Comparison of ENCODE assay signal across 1 cellular context in the genomic region with DNA sequence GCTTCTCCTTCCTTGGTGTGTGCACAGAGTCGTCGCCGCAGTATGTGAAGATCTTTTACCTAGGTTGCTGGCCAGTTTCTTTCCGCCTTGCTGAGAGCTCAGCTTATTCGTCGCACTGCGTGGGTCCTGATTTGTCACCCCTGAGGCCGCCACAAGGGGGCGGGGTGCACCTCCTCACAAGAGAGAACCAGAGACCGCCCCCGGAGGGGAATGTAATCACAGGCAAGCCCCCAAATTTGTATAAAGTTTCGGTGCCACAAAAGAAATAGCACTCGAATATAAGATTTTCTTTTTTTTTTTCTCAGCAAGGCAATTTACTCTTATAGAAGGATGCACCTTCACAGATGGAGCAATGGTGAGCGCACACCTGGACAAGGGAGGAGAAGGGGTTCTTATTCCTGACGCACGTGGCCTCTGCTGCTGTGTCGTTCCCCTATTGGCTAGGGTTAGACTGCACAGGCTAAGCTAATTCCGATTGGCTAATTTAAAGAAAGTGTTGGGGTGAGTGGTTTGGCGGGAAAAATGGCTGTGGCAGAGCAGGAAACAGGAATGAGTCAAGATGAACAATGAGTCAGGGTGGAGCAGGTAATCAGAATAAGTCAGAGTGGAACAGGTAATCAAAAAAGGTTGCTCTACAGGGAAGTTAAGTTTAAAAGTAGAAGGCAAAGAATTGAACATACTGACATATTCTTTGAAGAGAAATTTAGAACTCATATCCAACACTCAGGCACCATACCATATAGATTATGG.
A peak's percentile ranks its signal among the peaks of the same experiment; 100 is the strongest.
TF ChIP-seq lines count a peak whose summit lies in the region.

No MANE protein-coding gene starts in this region.

TF ChIP-seq in K562, 482 proteins besides CTCF, POLR2A, EP300 and RAD21:
- TF ChIP-seq CBX1 (IDR thresholded peaks at IDR 0.05; ENCODE audit: low read depth) = peak; percentile 98
- TF ChIP-seq CBX5 (IDR thresholded peaks at IDR 0.05; ENCODE audit: borderline replicate concordance, low read depth) = peak; percentile 88
- TF ChIP-seq CC2D1A (IDR thresholded peaks at IDR 0.05) = 0 out of 2 replicates have a peak, but pooled peaks have one; percentile 30
- peak in 1 of 2 experiments; percentile 96; a peak in 2 of 3 replicates for TF ChIP-seq CBX3 (IDR thresholded peaks at IDR 0.05; ENCODE audit: borderline replicate concordance in 1 of 2, low read length in 2 of 2)
- peak; percentile 46 to 64; a peak in 3 of 4 replicates for TF ChIP-seq TRIM24 (IDR thresholded peaks at IDR 0.05)
- TF ChIP-seq, protein P1, sequence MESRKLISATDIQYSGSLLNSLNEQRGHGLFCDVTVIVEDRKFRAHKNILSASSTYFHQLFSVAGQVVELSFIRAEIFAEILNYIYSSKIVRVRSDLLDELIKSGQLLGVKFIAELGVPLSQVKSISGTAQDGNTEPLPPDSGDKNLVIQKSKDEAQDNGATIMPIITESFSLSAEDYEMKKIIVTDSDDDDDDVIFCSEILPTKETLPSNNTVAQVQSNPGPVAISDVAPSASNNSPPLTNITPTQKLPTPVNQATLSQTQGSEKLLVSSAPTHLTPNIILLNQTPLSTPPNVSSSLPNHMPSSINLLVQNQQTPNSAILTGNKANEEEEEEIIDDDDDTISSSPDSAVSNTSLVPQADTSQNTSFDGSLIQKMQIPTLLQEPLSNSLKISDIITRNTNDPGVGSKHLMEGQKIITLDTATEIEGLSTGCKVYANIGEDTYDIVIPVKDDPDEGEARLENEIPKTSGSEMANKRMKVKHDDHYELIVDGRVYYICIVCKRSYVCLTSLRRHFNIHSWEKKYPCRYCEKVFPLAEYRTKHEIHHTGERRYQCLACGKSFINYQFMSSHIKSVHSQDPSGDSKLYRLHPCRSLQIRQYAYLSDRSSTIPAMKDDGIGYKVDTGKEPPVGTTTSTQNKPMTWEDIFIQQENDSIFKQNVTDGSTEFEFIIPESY (CRISPR knock-in tag; IDR thresholded peaks at IDR 0.05) = peak; percentile 36; the same call in 1 of the 2 replicates
- TF ChIP-seq TRIM28 (IDR thresholded peaks at IDR 0.05) = peak; percentile 91
- TF ChIP-seq BRCA1 (IDR thresholded peaks at IDR 0.05) = no peak
- TF ChIP-seq BRCA1 (CRISPR knock-in tag; IDR thresholded peaks at IDR 0.05) = no peak
- TF ChIP-seq XRCC3 (IDR thresholded peaks at IDR 0.05) = 0 out of 2 replicates have a peak, but pooled peaks have one; percentile 71
- TF ChIP-seq KDM4B (IDR thresholded peaks at IDR 0.05; ENCODE audit: borderline replicate concordance in 2 of 2, low read depth in 1 of 2) = no peak
- TF ChIP-seq, protein P2, sequence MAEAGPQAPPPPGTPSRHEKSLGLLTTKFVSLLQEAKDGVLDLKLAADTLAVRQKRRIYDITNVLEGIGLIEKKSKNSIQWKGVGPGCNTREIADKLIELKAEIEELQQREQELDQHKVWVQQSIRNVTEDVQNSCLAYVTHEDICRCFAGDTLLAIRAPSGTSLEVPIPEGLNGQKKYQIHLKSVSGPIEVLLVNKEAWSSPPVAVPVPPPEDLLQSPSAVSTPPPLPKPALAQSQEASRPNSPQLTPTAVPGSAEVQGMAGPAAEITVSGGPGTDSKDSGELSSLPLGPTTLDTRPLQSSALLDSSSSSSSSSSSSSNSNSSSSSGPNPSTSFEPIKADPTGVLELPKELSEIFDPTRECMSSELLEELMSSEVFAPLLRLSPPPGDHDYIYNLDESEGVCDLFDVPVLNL (CRISPR knock-in tag; IDR thresholded peaks at IDR 0.05; ENCODE audit: low read depth) = no peak
- TF ChIP-seq ZNF384 (IDR thresholded peaks at IDR 0.05; ENCODE audit: low read depth, low read length) = 0 out of 2 replicates have a peak, but pooled peaks have one; percentile 8
- TF ChIP-seq, protein P3, sequence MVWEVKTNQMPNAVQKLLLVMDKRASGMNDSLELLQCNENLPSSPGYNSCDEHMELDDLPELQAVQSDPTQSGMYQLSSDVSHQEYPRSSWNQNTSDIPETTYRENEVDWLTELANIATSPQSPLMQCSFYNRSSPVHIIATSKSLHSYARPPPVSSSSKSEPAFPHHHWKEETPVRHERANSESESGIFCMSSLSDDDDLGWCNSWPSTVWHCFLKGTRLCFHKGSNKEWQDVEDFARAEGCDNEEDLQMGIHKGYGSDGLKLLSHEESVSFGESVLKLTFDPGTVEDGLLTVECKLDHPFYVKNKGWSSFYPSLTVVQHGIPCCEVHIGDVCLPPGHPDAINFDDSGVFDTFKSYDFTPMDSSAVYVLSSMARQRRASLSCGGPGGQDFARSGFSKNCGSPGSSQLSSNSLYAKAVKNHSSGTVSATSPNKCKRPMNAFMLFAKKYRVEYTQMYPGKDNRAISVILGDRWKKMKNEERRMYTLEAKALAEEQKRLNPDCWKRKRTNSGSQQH (CRISPR knock-in tag; IDR thresholded peaks at IDR 0.05) = no peak
- TF ChIP-seq, protein P4, sequence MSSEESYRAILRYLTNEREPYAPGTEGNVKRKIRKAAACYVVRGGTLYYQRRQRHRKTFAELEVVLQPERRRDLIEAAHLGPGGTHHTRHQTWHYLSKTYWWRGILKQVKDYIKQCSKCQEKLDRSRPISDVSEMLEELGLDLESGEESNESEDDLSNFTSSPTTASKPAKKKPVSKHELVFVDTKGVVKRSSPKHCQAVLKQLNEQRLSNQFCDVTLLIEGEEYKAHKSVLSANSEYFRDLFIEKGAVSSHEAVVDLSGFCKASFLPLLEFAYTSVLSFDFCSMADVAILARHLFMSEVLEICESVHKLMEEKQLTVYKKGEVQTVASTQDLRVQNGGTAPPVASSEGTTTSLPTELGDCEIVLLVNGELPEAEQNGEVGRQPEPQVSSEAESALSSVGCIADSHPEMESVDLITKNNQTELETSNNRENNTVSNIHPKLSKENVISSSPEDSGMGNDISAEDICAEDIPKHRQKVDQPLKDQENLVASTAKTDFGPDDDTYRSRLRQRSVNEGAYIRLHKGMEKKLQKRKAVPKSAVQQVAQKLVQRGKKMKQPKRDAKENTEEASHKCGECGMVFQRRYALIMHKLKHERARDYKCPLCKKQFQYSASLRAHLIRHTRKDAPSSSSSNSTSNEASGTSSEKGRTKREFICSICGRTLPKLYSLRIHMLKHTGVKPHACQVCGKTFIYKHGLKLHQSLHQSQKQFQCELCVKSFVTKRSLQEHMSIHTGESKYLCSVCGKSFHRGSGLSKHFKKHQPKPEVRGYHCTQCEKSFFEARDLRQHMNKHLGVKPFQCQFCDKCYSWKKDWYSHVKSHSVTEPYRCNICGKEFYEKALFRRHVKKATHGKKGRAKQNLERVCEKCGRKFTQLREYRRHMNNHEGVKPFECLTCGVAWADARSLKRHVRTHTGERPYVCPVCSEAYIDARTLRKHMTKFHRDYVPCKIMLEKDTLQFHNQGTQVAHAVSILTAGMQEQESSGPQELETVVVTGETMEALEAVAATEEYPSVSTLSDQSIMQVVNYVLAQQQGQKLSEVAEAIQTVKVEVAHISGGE (CRISPR knock-in tag; IDR thresholded peaks at IDR 0.05) = peak in 1 of 3 experiments; percentile 43; a peak in 1 of 6 replicates
- TF ChIP-seq ZKSCAN8 (CRISPR knock-in tag; IDR thresholded peaks at IDR 0.05) = no peak
- TF ChIP-seq, protein P5, sequence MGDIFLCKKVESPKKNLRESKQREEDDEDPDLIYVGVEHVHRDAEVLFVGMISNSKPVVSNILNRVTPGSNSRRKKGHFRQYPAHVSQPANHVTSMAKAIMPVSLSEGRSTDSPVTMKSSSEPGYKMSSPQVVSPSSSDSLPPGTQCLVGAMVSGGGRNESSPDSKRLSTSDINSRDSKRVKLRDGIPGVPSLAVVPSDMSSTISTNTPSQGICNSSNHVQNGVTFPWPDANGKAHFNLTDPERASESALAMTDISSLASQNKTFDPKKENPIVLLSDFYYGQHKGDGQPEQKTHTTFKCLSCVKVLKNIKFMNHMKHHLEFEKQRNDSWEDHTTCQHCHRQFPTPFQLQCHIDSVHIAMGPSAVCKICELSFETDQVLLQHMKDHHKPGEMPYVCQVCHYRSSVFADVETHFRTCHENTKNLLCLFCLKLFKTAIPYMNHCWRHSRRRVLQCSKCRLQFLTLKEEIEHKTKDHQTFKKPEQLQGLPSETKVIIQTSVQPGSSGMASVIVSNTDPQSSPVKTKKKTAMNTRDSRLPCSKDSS (IDR thresholded peaks at IDR 0.05; ENCODE audit: low read depth, partially characterized antibody) = peak; percentile 98
- TF ChIP-seq, protein P6, sequence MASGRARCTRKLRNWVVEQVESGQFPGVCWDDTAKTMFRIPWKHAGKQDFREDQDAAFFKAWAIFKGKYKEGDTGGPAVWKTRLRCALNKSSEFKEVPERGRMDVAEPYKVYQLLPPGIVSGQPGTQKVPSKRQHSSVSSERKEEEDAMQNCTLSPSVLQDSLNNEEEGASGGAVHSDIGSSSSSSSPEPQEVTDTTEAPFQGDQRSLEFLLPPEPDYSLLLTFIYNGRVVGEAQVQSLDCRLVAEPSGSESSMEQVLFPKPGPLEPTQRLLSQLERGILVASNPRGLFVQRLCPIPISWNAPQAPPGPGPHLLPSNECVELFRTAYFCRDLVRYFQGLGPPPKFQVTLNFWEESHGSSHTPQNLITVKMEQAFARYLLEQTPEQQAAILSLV (tag; IDR thresholded peaks at IDR 0.05) = no peak
- TF ChIP-seq, protein P7, sequence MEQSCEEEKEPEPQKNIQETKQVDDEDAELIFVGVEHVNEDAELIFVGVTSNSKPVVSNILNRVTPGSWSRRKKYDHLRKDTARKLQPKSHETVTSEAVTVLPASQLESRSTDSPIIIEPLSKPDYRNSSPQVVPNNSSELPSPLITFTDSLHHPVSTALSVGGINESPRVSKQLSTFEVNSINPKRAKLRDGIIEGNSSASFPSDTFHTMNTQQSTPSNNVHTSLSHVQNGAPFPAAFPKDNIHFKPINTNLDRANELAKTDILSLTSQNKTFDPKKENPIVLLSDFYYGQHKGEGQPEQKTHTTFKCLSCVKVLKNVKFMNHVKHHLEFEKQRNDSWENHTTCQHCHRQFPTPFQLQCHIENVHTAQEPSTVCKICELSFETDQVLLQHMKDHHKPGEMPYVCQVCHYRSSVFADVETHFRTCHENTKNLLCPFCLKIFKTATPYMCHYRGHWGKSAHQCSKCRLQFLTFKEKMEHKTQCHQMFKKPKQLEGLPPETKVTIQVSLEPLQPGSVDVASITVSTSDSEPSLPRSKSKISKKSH (CRISPR knock-in tag; IDR thresholded peaks at IDR 0.05) = no peak
- TF ChIP-seq DPF2 (IDR thresholded peaks at IDR 0.05) = no peak
- 0 out of 2 replicates have a peak, but pooled peaks have one; percentile 10 for TF ChIP-seq EGR1 (conservative IDR thresholded peaks at IDR 0.05)
- TF ChIP-seq, protein P8, sequence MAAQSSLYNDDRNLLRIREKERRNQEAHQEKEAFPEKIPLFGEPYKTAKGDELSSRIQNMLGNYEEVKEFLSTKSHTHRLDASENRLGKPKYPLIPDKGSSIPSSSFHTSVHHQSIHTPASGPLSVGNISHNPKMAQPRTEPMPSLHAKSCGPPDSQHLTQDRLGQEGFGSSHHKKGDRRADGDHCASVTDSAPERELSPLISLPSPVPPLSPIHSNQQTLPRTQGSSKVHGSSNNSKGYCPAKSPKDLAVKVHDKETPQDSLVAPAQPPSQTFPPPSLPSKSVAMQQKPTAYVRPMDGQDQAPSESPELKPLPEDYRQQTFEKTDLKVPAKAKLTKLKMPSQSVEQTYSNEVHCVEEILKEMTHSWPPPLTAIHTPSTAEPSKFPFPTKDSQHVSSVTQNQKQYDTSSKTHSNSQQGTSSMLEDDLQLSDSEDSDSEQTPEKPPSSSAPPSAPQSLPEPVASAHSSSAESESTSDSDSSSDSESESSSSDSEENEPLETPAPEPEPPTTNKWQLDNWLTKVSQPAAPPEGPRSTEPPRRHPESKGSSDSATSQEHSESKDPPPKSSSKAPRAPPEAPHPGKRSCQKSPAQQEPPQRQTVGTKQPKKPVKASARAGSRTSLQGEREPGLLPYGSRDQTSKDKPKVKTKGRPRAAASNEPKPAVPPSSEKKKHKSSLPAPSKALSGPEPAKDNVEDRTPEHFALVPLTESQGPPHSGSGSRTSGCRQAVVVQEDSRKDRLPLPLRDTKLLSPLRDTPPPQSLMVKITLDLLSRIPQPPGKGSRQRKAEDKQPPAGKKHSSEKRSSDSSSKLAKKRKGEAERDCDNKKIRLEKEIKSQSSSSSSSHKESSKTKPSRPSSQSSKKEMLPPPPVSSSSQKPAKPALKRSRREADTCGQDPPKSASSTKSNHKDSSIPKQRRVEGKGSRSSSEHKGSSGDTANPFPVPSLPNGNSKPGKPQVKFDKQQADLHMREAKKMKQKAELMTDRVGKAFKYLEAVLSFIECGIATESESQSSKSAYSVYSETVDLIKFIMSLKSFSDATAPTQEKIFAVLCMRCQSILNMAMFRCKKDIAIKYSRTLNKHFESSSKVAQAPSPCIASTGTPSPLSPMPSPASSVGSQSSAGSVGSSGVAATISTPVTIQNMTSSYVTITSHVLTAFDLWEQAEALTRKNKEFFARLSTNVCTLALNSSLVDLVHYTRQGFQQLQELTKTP (IDR thresholded peaks at IDR 0.05; ENCODE audit: low read depth in 1 of 2, partially characterized antibody in 2 of 2) = no peak
TF ChIP-seq in K562: peak in this region for 12.
